Comparison of ENCODE assay signal across 8 cellular contexts in genomic region chr17:70168979-70169706, GRCh38. TPM values are rescaled to one million over a fixed set of nuclear protein-coding genes. Genes with fewer than 3 reads are reported as not detected.
DNase-seq lines count a peak whose midpoint lies in the region; ATAC-seq and TF ChIP-seq lines count a peak whose summit lies in the region.

KCNJ2 (plus strand) TSS chr17:70169532; CDS start chr17:70175040, 5,508 bp downstream.

- no peak within 1 kb of the TSS for H3K27ac Mint-ChIP-seq in CD8-positive, alpha-beta T cell

- peaks cover 4% of the 10 kb centered on the region for H3K27me3 ChIP-seq in CD8-positive, alpha-beta T cell (ENCODE audit: insufficient read depth, low read length)
- H3K27me3 ChIP-seq in muscle layer of duodenum (ENCODE audit: low read depth, low read length): no peaks in the 10 kb centered on the region

- peak in 4 of 7 experiments; percentile 3 to 13 (median 8) for DNase-seq in CD8-positive, alpha-beta T cell
- peak; percentile 66 for DNase-seq in NCI-H526 treated with DMSO at 0.1 percent for 48 hours (lab: John Stamatoyannopoulos, UW)
- DNase-seq in activated T-cell treated with anti-CD3 and anti-CD28 coated beads, Interleukin-2, amount 50 U/mL, for 1 hour: peak; percentile 28
- DNase-seq in fibroblast of mammary gland (ENCODE audit: low read depth): peak; percentile 50
- peak; percentile 66 for DNase-seq in stromal cell of bone marrow (ENCODE audit: low read depth)

- peaks cover 18% of the 10 kb centered on the region for H3K4me1 Mint-ChIP-seq in CD8-positive, alpha-beta T cell (ENCODE audit: low read depth)

- TF ChIP-seq CTCF in CD8-positive, alpha-beta T cell (IDR thresholded peaks at IDR 0.05): no peak
- TF ChIP-seq CTCF in fibroblast of mammary gland (conservative IDR thresholded peaks at IDR 0.05; ENCODE audit: control insufficient read depth, insufficient read depth, low read depth, low read length): no peak

- H3K27me3 Mint-ChIP-seq in CD8-positive, alpha-beta T cell (ENCODE audit: low read depth): peaks cover 52% of the 10 kb centered on the region

- peaks cover 14% of the 10 kb centered on the region for H3K4me1 ChIP-seq in CD8-positive, alpha-beta T cell (ENCODE audit: insufficient read depth, low read length)
- peaks cover 0 to 4% of the 10 kb centered on the region in 2 donors for H3K4me1 ChIP-seq in muscle layer of duodenum (ENCODE audit: control insufficient read depth in 1 of 2, insufficient read depth in 2 of 2, low read length in 2 of 2)

- intact Hi-C loops in CD8-positive, alpha-beta T cell (cut with DNase I, micrococcal nuclease): no loop called here

- no peak within 1 kb of the TSS for H3K27ac ChIP-seq in CD8-positive, alpha-beta T cell (ENCODE audit: low read depth, low read length)
- peak within 1 kb of the TSS; percentile 84 for H3K27ac ChIP-seq in muscle layer of duodenum (ENCODE audit: low read length)

- no peaks in the 10 kb centered on the region for H3K9me3 Mint-ChIP-seq in CD8-positive, alpha-beta T cell

- CTCF ChIA-PET in CD8-positive, alpha-beta T cell (lab: Charles Lee): no interaction called here

- H3K4me3 ChIP-seq in CD8-positive, alpha-beta T cell (ENCODE audit: low read depth, low read length): peak within 1 kb of the TSS; percentile 26
- H3K4me3 ChIP-seq in fibroblast of mammary gland (ENCODE audit: control insufficient read depth, low read depth, low read length): peak within 1 kb of the TSS; percentile 53
- peak within 1 kb of the TSS; percentile 74 to 83 for H3K4me3 ChIP-seq in muscle layer of duodenum (ENCODE audit: low read depth in 1 of 2, low read length in 2 of 2)

- no peaks in the 10 kb centered on the region for H3K9me3 ChIP-seq in CD8-positive, alpha-beta T cell (ENCODE audit: low read length)
- H3K9me3 ChIP-seq in muscle layer of duodenum (ENCODE audit: control insufficient read depth in 1 of 2, low read length in 2 of 2): no peaks in the 10 kb centered on the region

- POLR2A ChIA-PET in CD8-positive, alpha-beta T cell (lab: Charles Lee): no interaction called here

- H3K36me3 ChIP-seq in CD8-positive, alpha-beta T cell (ENCODE audit: insufficient read depth, low read length): no peaks in the 10 kb centered on the region
- H3K36me3 ChIP-seq in muscle layer of duodenum (ENCODE audit: control insufficient read depth in 1 of 2, insufficient read depth in 2 of 2, low read length in 2 of 2): no peaks in the 10 kb centered on the region

- no peaks in the 10 kb centered on the region for H3K36me3 Mint-ChIP-seq in CD8-positive, alpha-beta T cell

- no peak for ATAC-seq in CD8-positive, alpha-beta T cell
- ATAC-seq in GM19438 (IDR thresholded peaks at IDR 0.05; ENCODE audit: low read depth, unreplicated experiment): peak; percentile 89
- ATAC-seq in HG03460 (IDR thresholded peaks at IDR 0.05; ENCODE audit: unreplicated experiment): peak; percentile 93

- peak within 1 kb of the TSS; percentile 68 for H3K4me3 Mint-ChIP-seq in CD8-positive, alpha-beta T cell

RNA-seq across cellular contexts. Expression of gene KCNJ2, which starts in this region (rescaled TPM):
- total RNA-seq in CD8-positive, alpha-beta T cell: not detected

Comparison
In these comparisons a context has a peak if more than half of its experiments do, and no peak if none do; other contexts are left out.
1. Peak in DNase-seq and H3K4me3 ChIP-seq in CD8-positive, alpha-beta T cell; RNA of the gene not detected or under 1 TPM.
2. DNase-seq: peak in every context shown above with its lines; median percentile 66 in NCI-H526 treated with DMSO at 0.1 percent for 48 hours; 66 in stromal cell of bone marrow; 50 in fibroblast of mammary gland; 28 in activated T-cell treated with anti-CD3 and anti-CD28 coated beads, Interleukin-2, amount 50 U/mL, for 1 hour; 8 in CD8-positive, alpha-beta T cell.
3. H3K4me3 ChIP-seq: peak in every context shown above with its lines; median percentile 78 in muscle layer of duodenum; 53 in fibroblast of mammary gland; 26 in CD8-positive, alpha-beta T cell.